Comparison of ENCODE assay signal across 16 cellular contexts in genomic region chr21:15122241-15122640, GRCh38. TPM values are rescaled to one million over a fixed set of nuclear protein-coding genes. Genes with fewer than 3 reads are reported as not detected.
DNase-seq lines count a peak whose midpoint lies in the region; ATAC-seq and TF ChIP-seq lines count a peak whose summit lies in the region.
"Had no signal": no experiment of that assay in that cellular context is flagged by ENCODE, and none has a peak within 500 bp of the region (broad histone marks: within the 10 kb centered on the region; RNA-seq: fewer than 3 reads in every experiment).

No MANE protein-coding gene starts in this region.

- TF ChIP-seq CTCF in coronary artery (IDR thresholded peaks at IDR 0.05) (no peak), chondrocyte (IDR thresholded peaks at IDR 0.05) (no peak)

- H3K4me3 Mint-ChIP-seq in chondrocyte (ENCODE audit: unreplicated experiment): no peak overlapping the region
- H3K4me3 Mint-ChIP-seq: activated CD8-positive, alpha-beta T cell treated with anti-CD3 and anti-CD28 coated beads for 36 hours; CD4-positive, alpha-beta T cell had no signal

- DNase-seq in Right ventricle myocardium superior (peak; percentile 37), cardiac septum (ENCODE audit: low spot score) (no peak), coronary artery (ENCODE audit: low spot score) (no peak), mucosa of gallbladder (ENCODE audit: low spot score) (peak; percentile 10), Ammon's horn (ENCODE audit: low spot score) (no peak), chondrocyte (ENCODE audit: low spot score) (no peak), amygdala (lab: John Stamatoyannopoulos, UW) (no peak)
- DNase-seq: 8988T; activated CD8-positive, alpha-beta T cell treated with anti-CD3 and anti-CD28 coated beads for 36 hours; CD4-positive, alpha-beta T cell; GF-D8; lower lobe of right lung; NCI-H1417 treated with DMSO at 0.1 percent for 48 hours; SK-N-SH; stimulated activated naive CD4-positive, alpha-beta T cell treated with Interleukin-2 at 50 U/mL for 16 hours had no signal

- no peak overlapping the region for H3K4me3 ChIP-seq in coronary artery
- H3K4me3 ChIP-seq: lower lobe of right lung had no signal

- intact Hi-C loops in Right ventricle myocardium superior (cut with DNase I) (no loop called here), cardiac septum (cut with DNase I) (no loop called here)

- H3K36me3 Mint-ChIP-seq in chondrocyte (ENCODE audit: low read depth): no peaks in the 10 kb centered on the region

- peak; percentile 32 for ATAC-seq in Right ventricle myocardium superior (ENCODE audit: poor library complexity)
- no peak for ATAC-seq in HG02884 (IDR thresholded peaks at IDR 0.05; ENCODE audit: unreplicated experiment)
- ATAC-seq: activated CD8-positive, alpha-beta T cell treated with anti-CD3 and anti-CD28 coated beads for 36 hours had no signal

- H3K27ac Mint-ChIP-seq in chondrocyte (ENCODE audit: unreplicated experiment): no peak overlapping the region
- H3K27ac Mint-ChIP-seq: activated CD8-positive, alpha-beta T cell treated with anti-CD3 and anti-CD28 coated beads for 36 hours; CD4-positive, alpha-beta T cell had no signal

- H3K9me3 Mint-ChIP-seq in chondrocyte (ENCODE audit: low read depth): no peaks in the 10 kb centered on the region
- H3K9me3 Mint-ChIP-seq: activated CD8-positive, alpha-beta T cell treated with anti-CD3 and anti-CD28 coated beads for 36 hours; CD4-positive, alpha-beta T cell had no signal

- peaks cover 5% of the 10 kb centered on the region for H3K27me3 Mint-ChIP-seq in chondrocyte (ENCODE audit: low read depth)

- H3K4me1 Mint-ChIP-seq in chondrocyte (ENCODE audit: low read depth): peaks cover 6% of the 10 kb centered on the region

- peak overlapping the region; percentile 33 to 79 for H3K27ac ChIP-seq in coronary artery
- H3K27ac ChIP-seq: lower lobe of right lung had no signal

RNA-seq across cellular contexts. Expression of gene NRIP1, which starts 57.4 kb away (rescaled TPM):
- total RNA-seq in Right ventricle myocardium superior (15.4 TPM), cardiac septum (16.7 TPM), mucosa of gallbladder (34.4 TPM), chondrocyte (22.4 to 23.6 TPM (median 22.6 TPM) in 3 replicates)

Comparison
In these comparisons a context has a peak if more than half of its experiments do, and no peak if none do; other contexts are left out.
1. DNase-seq: peak in Right ventricle myocardium superior (single experiment) and mucosa of gallbladder (single experiment); none in cardiac septum (single experiment), coronary artery (single experiment), Ammon's horn (single experiment), chondrocyte (single experiment) and amygdala (0 of 56).